In genomic region chr5:135324897-135325650, GRCh38 we compare ENCODE assay signal across 14 cellular contexts.
DNase-seq lines count a peak whose midpoint lies in the region; ATAC-seq, FAIRE-seq and TF ChIP-seq lines count a peak whose summit lies in the region.
"Had no signal": no experiment of that assay in that cellular context is flagged by ENCODE, and none has a peak within 500 bp of the region (broad histone marks: within the 10 kb centered on the region; RNA-seq: fewer than 3 reads in every experiment).

No MANE protein-coding gene starts in this region.

- FAIRE-seq in bronchial epithelial cell (lab: Jason Lieb, UNC) = peak; percentile 92
- FAIRE-seq: endometrium, GM12878 had no signal

- TF ChIP-seq CTCF in VCaP (conservative IDR thresholded peaks at IDR 0.05) = no peak
- no peak for TF ChIP-seq CTCF in bronchial epithelial cell (IDR thresholded peaks at IDR 0.05; ENCODE audit: insufficient read depth, low read length, severe bottlenecking)

- H3K27ac ChIP-seq in VCaP = peak overlapping the region; percentile 72; the same call in 1 of the 2 replicates
- H3K27ac ChIP-seq: stomach had no signal

- H3K36me3 ChIP-seq in bronchial epithelial cell (ENCODE audit: control insufficient read depth, insufficient read depth, low read length) = no peaks in the 10 kb centered on the region

- peaks cover 2% of the 10 kb centered on the region for H3K27me3 ChIP-seq in bronchial epithelial cell (ENCODE audit: control insufficient read depth, insufficient read depth, low read length)
- H3K27me3 ChIP-seq: stomach had no signal

- peak in 5 of 6 experiments; percentile 14 to 72 (median 56) for DNase-seq in stimulated activated naive CD4-positive, alpha-beta T cell (lab: John Stamatoyannopoulos, UW)
- no peak for DNase-seq in stimulated activated naive CD4-positive, alpha-beta T cell treated with Interleukin-2 at 50 U/mL for 16 hours (lab: John Stamatoyannopoulos, UW)
- DNase-seq in bronchial epithelial cell (ENCODE audit: low read depth) (peak; percentile 37), NCI-H526 treated with DMSO at 0.1 percent for 48 hours (lab: John Stamatoyannopoulos, UW) (no peak), NOMO-1 treated with dmso at 0.1 percent for 144 hours (lab: John Stamatoyannopoulos, UW; ENCODE audit: unreplicated experiment) (no peak), NCI-H2029 (lab: John Stamatoyannopoulos, UW) (no peak)
- DNase-seq: KBM-7, NCI-H146, NCI-H510A treated with DMSO at 0.1 percent for 48 hours, stomach had no signal

- ATAC-seq in HG02884 (IDR thresholded peaks at IDR 0.05; ENCODE audit: unreplicated experiment) = no peak
- ATAC-seq: GM12878 had no signal

- no peak overlapping the region for H3K4me3 ChIP-seq in bronchial epithelial cell (ENCODE audit: low read depth, low read length)
- H3K4me3 ChIP-seq: GM12878, stomach had no signal

Comparison
In these comparisons a context has a peak if more than half of its experiments do, and no peak if none do; other contexts are left out.
1. DNase-seq: peak in stimulated activated naive CD4-positive, alpha-beta T cell (5 of 6) and bronchial epithelial cell (single experiment); none in stimulated activated naive CD4-positive, alpha-beta T cell treated with Interleukin-2 at 50 U/mL for 16 hours (single experiment), NCI-H526 treated with DMSO at 0.1 percent for 48 hours (single experiment), NOMO-1 treated with dmso at 0.1 percent for 144 hours (single experiment) and NCI-H2029 (single experiment).